In genomic region chr6:13762648-13763441, GRCh38 we compare ENCODE assay signal across 8 cellular contexts. TPM values are rescaled to one million over a fixed set of nuclear protein-coding genes. Genes with fewer than 3 reads are reported as not detected.
DNase-seq lines count a peak whose midpoint lies in the region; ATAC-seq and TF ChIP-seq lines count a peak whose summit lies in the region.

No MANE protein-coding gene starts in this region.

- POLR2A ChIA-PET in MCF 10A (lab: Yijun Ruan, JAX) = interaction anchor here (0.6 to 7.9 kb wide), 16 partner anchors 8 to 435 kb away, joined by 3 to 109 read pairs (median 3); partner anchors contain the start of genes NOL7, RANBP9, SIRT5 and TBC1D7

- H3K27me3 Mint-ChIP-seq in MCF 10A (ENCODE audit: insufficient read depth, unreplicated experiment) = no peaks in the 10 kb centered on the region

- intact Hi-C loops in MCF 10A (cut with micrococcal nuclease) = no loop called here

- ATAC-seq in GM21528 (IDR thresholded peaks at IDR 0.05; ENCODE audit: low FRiP score, unreplicated experiment) (no peak), HG03469 (IDR thresholded peaks at IDR 0.05; ENCODE audit: unreplicated experiment) (no peak), GM18861 (IDR thresholded peaks at IDR 0.05; ENCODE audit: unreplicated experiment) (no peak)

- BruUV-seq in MCF 10A (replicated peaks; lab: Mats Ljungman, UMichigan) = no TSS peak

- CTCF ChIA-PET in MCF 10A (lab: Yijun Ruan, JAX) = interaction anchor here (0.6 to 1.2 kb wide), 5 partner anchors 23 to 216 kb away, joined by 3 to 5 read pairs (median 4); partner anchors contain the start of gene SIRT5

- peak overlapping the region; percentile 11 for H3K4me3 Mint-ChIP-seq in MCF 10A (ENCODE audit: unreplicated experiment)

- DNase-seq in DMS79 treated with DMSO at 0.1 percent for 48 hours (lab: John Stamatoyannopoulos, UW) (peak; percentile 77), NOMO-1 (lab: John Stamatoyannopoulos, UW; ENCODE audit: unreplicated experiment in 2 of 2) (peak; percentile 80 to 95), MCF 10A (ENCODE audit: unreplicated experiment) (peak; percentile 91), myocyte (ENCODE audit: low read depth) (peak; percentile 81), NCI-H446 (lab: John Stamatoyannopoulos, UW) (no peak)

- H3K27ac Mint-ChIP-seq in MCF 10A (ENCODE audit: low read depth, unreplicated experiment) = peak overlapping the region; percentile 86

- no peak for TF ChIP-seq CTCF in MCF 10A (IDR thresholded peaks at IDR 0.05; ENCODE audit: unreplicated experiment)

- H3K9me3 Mint-ChIP-seq in MCF 10A (ENCODE audit: unreplicated experiment) = no peaks in the 10 kb centered on the region

- peaks cover 5% of the 10 kb centered on the region for H3K36me3 Mint-ChIP-seq in MCF 10A (ENCODE audit: insufficient read depth, unreplicated experiment)

- H3K4me1 Mint-ChIP-seq in MCF 10A (ENCODE audit: insufficient read depth, unreplicated experiment) = peaks cover 42% of the 10 kb centered on the region

RNA-seq across cellular contexts. Expression of gene RANBP9, which starts 51.2 kb away (rescaled TPM):
- 42.0 and 48.0 TPM in 2 replicates for total RNA-seq in MCF 10A (2022)
- 38.3 and 39.9 TPM in 2 replicates for total RNA-seq in myocyte
- 52.2 TPM for polyA plus RNA-seq in myocyte (2012)

RNA-seq across cellular contexts. Expression of gene MCUR1, which starts 51.5 kb away (rescaled TPM):
- total RNA-seq in MCF 10A (2022) (26.8 and 30.4 TPM in 2 replicates), myocyte (13.8 and 20.4 TPM in 2 replicates)
- polyA plus RNA-seq in myocyte (2012) = 13.4 TPM

Comparison
In these comparisons a context has a peak if more than half of its experiments do, and no peak if none do; other contexts are left out.
1. DNase-seq: peak in DMS79 treated with DMSO at 0.1 percent for 48 hours (single experiment), NOMO-1 (2 of 2), MCF 10A (single experiment) and myocyte (single experiment); none in NCI-H446 (0 of 2).